8 cellular contexts compared by ENCODE assay signal in the genomic region with DNA sequence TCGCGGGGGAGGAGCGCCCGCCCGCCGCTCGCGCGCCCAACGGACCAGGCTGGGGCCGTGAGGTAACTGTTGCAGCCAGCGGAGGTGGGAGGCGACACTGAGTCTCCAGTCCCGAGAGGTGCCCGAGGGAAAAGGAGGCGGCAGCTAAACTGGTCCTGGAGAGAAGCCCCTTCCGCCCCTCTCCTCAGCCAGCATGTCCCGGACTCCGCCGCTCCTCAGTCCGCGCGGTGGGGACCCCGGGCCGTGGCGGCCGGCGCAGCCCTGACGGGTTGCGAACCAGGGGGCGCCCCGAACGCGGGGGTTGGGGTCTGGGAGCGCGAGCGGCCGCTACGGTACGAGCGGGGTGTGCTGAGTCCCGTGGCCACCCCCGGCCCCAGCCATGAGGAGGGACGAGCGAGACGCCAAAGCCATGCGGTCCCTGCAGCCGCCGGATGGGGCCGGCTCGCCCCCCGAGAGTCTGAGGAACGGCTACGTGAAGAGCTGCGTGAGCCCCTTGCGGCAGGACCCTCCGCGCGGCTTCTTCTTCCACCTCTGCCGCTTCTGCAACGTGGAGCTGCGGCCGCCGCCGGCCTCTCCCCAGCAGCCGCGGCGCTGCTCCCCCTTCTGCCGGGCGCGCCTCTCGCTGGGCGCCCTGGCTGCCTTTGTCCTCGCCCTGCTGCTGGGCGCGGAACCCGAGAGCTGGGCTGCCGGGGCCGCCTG. TPM values are rescaled to one million over a fixed set of nuclear protein-coding genes. Genes with fewer than 3 reads are reported as not detected.
DNase-seq lines count a peak whose midpoint lies in the region; ATAC-seq and TF ChIP-seq lines count a peak whose summit lies in the region.

A gene (plus strand): TSS at position 108 of the 699 bp plus-strand sequence. CDS start 272 bp downstream, at position 380.

- H3K36me3 Mint-ChIP-seq in IgD-negative memory B cell = no peaks in the 10 kb centered on the region

- no peaks in the 10 kb centered on the region for H3K9me3 Mint-ChIP-seq in IgD-negative memory B cell

- intact Hi-C loops in thyroid gland (cut with DNase I) = no loop called here

- peak in 1 of 2 donors; percentile 37 for TF ChIP-seq POLR2A in thyroid gland (IDR thresholded peaks at IDR 0.05)

- H3K4me3 ChIP-seq in thyroid gland (replicated peaks in 1 of 3) = peak within 1 kb of the TSS; percentile 8 to 44 (median 39)

- WGBS in thyroid gland, 2 donors = 1 to 4% methylated on average over 9 to 14 of the region's 79 CpGs

- peak within 1 kb of the TSS; percentile 18 to 84 (median 38) for H3K27ac Mint-ChIP-seq in IgD-negative memory B cell

- H3K4me3 Mint-ChIP-seq in IgD-negative memory B cell = peak within 1 kb of the TSS; percentile 85 to 96 (median 88)

- ATAC-seq in GM21526 (IDR thresholded peaks at IDR 0.05; ENCODE audit: low FRiP score, unreplicated experiment) = peak; percentile 83

- peaks cover 7% of the 10 kb centered on the region for H3K27me3 ChIP-seq in thyroid gland

- H3K9me3 ChIP-seq in thyroid gland = no peaks in the 10 kb centered on the region

- H3K4me1 ChIP-seq in thyroid gland = peaks cover 0 to 9% of the 10 kb centered on the region in 2 donors

- H3K27ac ChIP-seq in thyroid gland = peak within 1 kb of the TSS in 1 of 3 donors; percentile 31

- peak; percentile 96 for DNase-seq in DMS53 (lab: John Stamatoyannopoulos, UW)
- DNase-seq in SHP77 treated with DMSO at 0.1 percent for 48 hours (lab: John Stamatoyannopoulos, UW) = peak; percentile 24
- DNase-seq in activated gamma-delta T cell (lab: John Stamatoyannopoulos, UW) = peak; percentile 59
- peak; percentile 51 for DNase-seq in globus pallidus (ENCODE audit: low spot score)
- peak in 37 of 56 donors; percentile 9 to 71 (median 37) for DNase-seq in nucleus accumbens (lab: John Stamatoyannopoulos, UW)
- peak; percentile 39 to 52 for DNase-seq in thyroid gland

- H3K36me3 ChIP-seq in thyroid gland = no peaks in the 10 kb centered on the region

- peaks cover 10 to 19% (median 11%) of the 10 kb centered on the region in 3 donors for H3K4me1 Mint-ChIP-seq in IgD-negative memory B cell

- H3K27me3 Mint-ChIP-seq in IgD-negative memory B cell = peaks cover 21% of the 10 kb centered on the region

- no peak for TF ChIP-seq CTCF in thyroid gland (IDR thresholded peaks at IDR 0.05)

RNA-seq across cellular contexts. Expression of the gene that starts here (rescaled TPM):
- polyA plus RNA-seq in IgD-negative memory B cell = 5.5 TPM
- 1 to 10 TPM; 2.0 to 3.9 (median 3.2) TPM for total RNA-seq in thyroid gland

Comparison
In these comparisons a context has a peak if more than half of its experiments do, and no peak if none do; other contexts are left out.
1. DNase-seq: peak in every context shown above with its lines; median percentile 96 in DMS53; 59 in activated gamma-delta T cell; 51 in globus pallidus; 46 in thyroid gland; 37 in nucleus accumbens; 24 in SHP77 treated with DMSO at 0.1 percent for 48 hours.